8 cellular contexts compared by ENCODE assay signal in genomic region chr22:25402501-25403283, GRCh38.
DNase-seq lines count a peak whose midpoint lies in the region; ATAC-seq and TF ChIP-seq lines count a peak whose summit lies in the region.

No MANE protein-coding gene starts in this region.

- no peaks in the 10 kb centered on the region for H3K27me3 ChIP-seq in BLaER1
- no peaks in the 10 kb centered on the region for H3K27me3 ChIP-seq in neuron (ENCODE audit: insufficient read depth, low read length)

- H3K4me1 ChIP-seq in BLaER1 (peaks cover 73% of the 10 kb centered on the region), neuron (ENCODE audit: insufficient read depth, low read length) (peaks cover 30% of the 10 kb centered on the region)

- peak overlapping the region; percentile 93 for H3K27ac ChIP-seq in BLaER1

- no peak overlapping the region for H2AFZ ChIP-seq in neuron (ENCODE audit: low read depth, low read length)

- DNase-seq in M059J (ENCODE audit: low read depth) (peak; percentile 63), epithelial cell of esophagus (ENCODE audit: low read depth) (peak; percentile 51), NCI-H2107 (lab: John Stamatoyannopoulos, UW) (no peak), NCI-H524 treated with DMSO at 0.1 percent for 48 hours (lab: John Stamatoyannopoulos, UW) (no peak), DMS79 (lab: John Stamatoyannopoulos, UW) (no peak)

- H4K20me1 ChIP-seq in BLaER1, result peaks cover 69% of the 10 kb centered on the region

- H3K4me3 ChIP-seq in BLaER1 (peak overlapping the region; percentile 100), epithelial cell of esophagus (ENCODE audit: low read length) (peak overlapping the region; percentile 58), neuron (ENCODE audit: low read length) (peak overlapping the region; percentile 46)

- no peak for ATAC-seq in HG02840 (IDR thresholded peaks at IDR 0.05; ENCODE audit: low FRiP score, unreplicated experiment)

- H3K36me3 ChIP-seq in BLaER1 (peaks cover 5% of the 10 kb centered on the region; the same call in 1 of the 2 replicates), neuron (ENCODE audit: insufficient read depth, low read length) (no peaks in the 10 kb centered on the region)

- peak overlapping the region; percentile 96 for H3K9ac ChIP-seq in BLaER1

- TF ChIP-seq CTCF in epithelial cell of esophagus (IDR thresholded peaks at IDR 0.05; ENCODE audit: insufficient read depth, low read depth, low read length, missing control alignments), result no peak

- H3K9me3 ChIP-seq in BLaER1, result no peaks in the 10 kb centered on the region
- H3K9me3 ChIP-seq in neuron (ENCODE audit: low read length), result no peaks in the 10 kb centered on the region

- peak overlapping the region; percentile 98 for H3K4me2 ChIP-seq in BLaER1

Comparison
In these comparisons a context has a peak if more than half of its experiments do, and no peak if none do; other contexts are left out.
1. H3K4me3 ChIP-seq: peak in every context shown above with its lines; median percentile 100 in BLaER1; 58 in epithelial cell of esophagus; 46 in neuron.
2. DNase-seq: peak in M059J (single experiment) and epithelial cell of esophagus (single experiment); none in NCI-H2107 (single experiment), NCI-H524 treated with DMSO at 0.1 percent for 48 hours (single experiment) and DMS79 (single experiment).